1 cellular context compared by ENCODE assay signal in the genomic region with DNA sequence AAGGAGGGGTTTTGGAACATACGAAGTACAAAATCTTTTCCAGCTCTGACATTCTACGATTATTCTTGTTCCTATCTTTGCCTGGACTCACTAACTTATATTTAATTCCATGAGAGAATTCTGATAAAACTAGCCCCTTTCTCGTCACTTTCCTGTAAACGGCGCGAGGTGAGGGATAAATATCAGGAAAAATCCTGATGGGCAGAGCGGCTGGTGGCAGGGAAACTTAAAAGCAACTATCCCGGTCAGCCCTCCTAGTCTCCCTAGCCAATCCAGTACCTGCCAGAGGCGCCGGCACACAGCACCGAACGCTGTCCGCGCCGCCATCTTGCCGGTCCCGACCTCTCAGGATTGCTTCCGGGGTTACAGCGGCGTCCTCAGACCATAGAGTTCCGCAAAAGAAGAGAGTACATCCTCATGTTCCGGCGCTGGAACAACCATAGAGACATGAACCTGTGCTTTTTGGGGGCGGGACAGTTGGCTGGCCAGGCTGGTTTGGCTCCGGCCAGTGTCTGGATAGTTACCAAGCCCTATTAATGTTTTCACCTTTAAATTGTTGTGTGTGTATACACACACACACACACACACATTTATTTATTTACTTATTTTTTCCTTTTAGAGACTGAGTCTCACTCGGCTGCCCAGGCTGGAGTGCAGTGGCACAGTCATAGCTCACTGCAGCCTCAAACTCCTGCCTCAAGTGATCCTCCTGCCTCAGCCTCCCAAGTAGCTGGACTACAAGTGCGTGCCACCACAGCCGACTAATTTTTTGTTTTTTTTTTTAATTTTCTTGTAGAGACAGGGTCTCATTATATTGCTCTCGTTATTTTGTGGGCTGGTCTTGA.
TF ChIP-seq lines count a peak whose summit lies in the region.

A gene (minus strand): TSS at position 339 of the 845 bp plus-strand sequence. CDS start 12 bp downstream, at position 327.

TF ChIP-seq in HepG2, 621 proteins besides CTCF, POLR2A, EP300 and RAD21 (continued from another document and continues in another):
- TF ChIP-seq, protein P1, sequence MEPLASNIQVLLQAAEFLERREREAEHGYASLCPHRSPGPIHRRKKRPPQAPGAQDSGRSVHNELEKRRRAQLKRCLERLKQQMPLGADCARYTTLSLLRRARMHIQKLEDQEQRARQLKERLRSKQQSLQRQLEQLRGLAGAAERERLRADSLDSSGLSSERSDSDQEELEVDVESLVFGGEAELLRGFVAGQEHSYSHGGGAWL (CRISPR knock-in tag; IDR thresholded peaks at IDR 0.05): peak; percentile 87; the same call in 1 of the 2 replicates
- TF ChIP-seq ZNF3 (CRISPR knock-in tag; IDR thresholded peaks at IDR 0.05) (no peak), ZNF251 (CRISPR knock-in tag; IDR thresholded peaks at IDR 0.05) (no peak), CHCHD3 (CRISPR knock-in tag; IDR thresholded peaks at IDR 0.05) (no peak), SKI (IDR thresholded peaks at IDR 0.05; ENCODE audit: partially characterized antibody) (peak; percentile 31), ZNF615 (CRISPR knock-in tag; IDR thresholded peaks at IDR 0.05; ENCODE audit: borderline replicate concordance) (peak; percentile 67; the same call in 1 of the 2 replicates), HNRNPLL (IDR thresholded peaks at IDR 0.05; ENCODE audit: low read depth, low read length, poor library complexity, severe bottlenecking) (peak; percentile 58), ZNF350 (CRISPR knock-in tag; IDR thresholded peaks at IDR 0.05; ENCODE audit: borderline replicate concordance, low read depth) (peak; percentile 92; the same call in 1 of the 2 replicates), ZSCAN12 (CRISPR knock-in tag; IDR thresholded peaks at IDR 0.05) (no peak; the same call in 1 of the 2 replicates), SIN3B (IDR thresholded peaks at IDR 0.05; ENCODE audit: low read length) (peak; percentile 88), MTA3 (CRISPR knock-in tag; IDR thresholded peaks at IDR 0.05) (no peak), ZNF570 (CRISPR knock-in tag; IDR thresholded peaks at IDR 0.05; ENCODE audit: borderline replicate concordance) (no peak), GTF3A (CRISPR knock-in tag; conservative IDR thresholded peaks at IDR 0.05) (no peak), ZSCAN29 (CRISPR knock-in tag; conservative IDR thresholded peaks at IDR 0.05) (no peak), RBFOX2 (IDR thresholded peaks at IDR 0.05; ENCODE audit: low read depth, low read length) (peak; percentile 85), FOXM1 (CRISPR knock-in tag; IDR thresholded peaks at IDR 0.05) (no peak), CCAR2 (optimal IDR thresholded peaks at IDR 0.05; ENCODE audit: low read depth, low read length) (no peak), NR2F2 (IDR thresholded peaks at IDR 0.05; ENCODE audit: borderline replicate concordance, low read depth) (no peak), ZNF720 (CRISPR knock-in tag; IDR thresholded peaks at IDR 0.05) (no peak), KDM6A (CRISPR knock-in tag; IDR thresholded peaks at IDR 0.05; ENCODE audit: low read depth) (no peak), HOXA9 (CRISPR knock-in tag; IDR thresholded peaks at IDR 0.05; ENCODE audit: borderline replicate concordance) (no peak), HDAC1 (CRISPR knock-in tag; IDR thresholded peaks at IDR 0.05) (peak; percentile 89), SETDB1 (CRISPR knock-in tag; IDR thresholded peaks at IDR 0.05; ENCODE audit: borderline replicate concordance) (no peak; the same call in 1 of the 2 replicates), EZH2 (conservative IDR thresholded peaks at IDR 0.05; ENCODE audit: low read depth, low read length) (no peak), ARID2 (CRISPR knock-in tag; IDR thresholded peaks at IDR 0.05; ENCODE audit: borderline replicate concordance) (no peak), KAT8 (CRISPR knock-in tag; IDR thresholded peaks at IDR 0.05) (peak; percentile 100), ZFP90 (CRISPR knock-in tag; IDR thresholded peaks at IDR 0.05; ENCODE audit: borderline replicate concordance) (peak; percentile 86), ZNF256 (CRISPR knock-in tag; conservative IDR thresholded peaks at IDR 0.05) (no peak; the same call in 1 of the 2 replicates), MBNL3 (CRISPR knock-in tag; conservative IDR thresholded peaks at IDR 0.05) (no peak), SRY (CRISPR knock-in tag; IDR thresholded peaks at IDR 0.05) (peak; percentile 43; the same call in 1 of the 2 replicates)
- TF ChIP-seq, protein P2, sequence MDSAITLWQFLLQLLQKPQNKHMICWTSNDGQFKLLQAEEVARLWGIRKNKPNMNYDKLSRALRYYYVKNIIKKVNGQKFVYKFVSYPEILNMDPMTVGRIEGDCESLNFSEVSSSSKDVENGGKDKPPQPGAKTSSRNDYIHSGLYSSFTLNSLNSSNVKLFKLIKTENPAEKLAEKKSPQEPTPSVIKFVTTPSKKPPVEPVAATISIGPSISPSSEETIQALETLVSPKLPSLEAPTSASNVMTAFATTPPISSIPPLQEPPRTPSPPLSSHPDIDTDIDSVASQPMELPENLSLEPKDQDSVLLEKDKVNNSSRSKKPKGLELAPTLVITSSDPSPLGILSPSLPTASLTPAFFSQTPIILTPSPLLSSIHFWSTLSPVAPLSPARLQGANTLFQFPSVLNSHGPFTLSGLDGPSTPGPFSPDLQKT (CRISPR knock-in tag; IDR thresholded peaks at IDR 0.05; ENCODE audit: borderline replicate concordance): no peak
- TF ChIP-seq, protein P3, sequence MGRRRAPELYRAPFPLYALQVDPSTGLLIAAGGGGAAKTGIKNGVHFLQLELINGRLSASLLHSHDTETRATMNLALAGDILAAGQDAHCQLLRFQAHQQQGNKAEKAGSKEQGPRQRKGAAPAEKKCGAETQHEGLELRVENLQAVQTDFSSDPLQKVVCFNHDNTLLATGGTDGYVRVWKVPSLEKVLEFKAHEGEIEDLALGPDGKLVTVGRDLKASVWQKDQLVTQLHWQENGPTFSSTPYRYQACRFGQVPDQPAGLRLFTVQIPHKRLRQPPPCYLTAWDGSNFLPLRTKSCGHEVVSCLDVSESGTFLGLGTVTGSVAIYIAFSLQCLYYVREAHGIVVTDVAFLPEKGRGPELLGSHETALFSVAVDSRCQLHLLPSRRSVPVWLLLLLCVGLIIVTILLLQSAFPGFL (CRISPR knock-in tag; IDR thresholded peaks at IDR 0.05): no peak
- TF ChIP-seq, protein P4, sequence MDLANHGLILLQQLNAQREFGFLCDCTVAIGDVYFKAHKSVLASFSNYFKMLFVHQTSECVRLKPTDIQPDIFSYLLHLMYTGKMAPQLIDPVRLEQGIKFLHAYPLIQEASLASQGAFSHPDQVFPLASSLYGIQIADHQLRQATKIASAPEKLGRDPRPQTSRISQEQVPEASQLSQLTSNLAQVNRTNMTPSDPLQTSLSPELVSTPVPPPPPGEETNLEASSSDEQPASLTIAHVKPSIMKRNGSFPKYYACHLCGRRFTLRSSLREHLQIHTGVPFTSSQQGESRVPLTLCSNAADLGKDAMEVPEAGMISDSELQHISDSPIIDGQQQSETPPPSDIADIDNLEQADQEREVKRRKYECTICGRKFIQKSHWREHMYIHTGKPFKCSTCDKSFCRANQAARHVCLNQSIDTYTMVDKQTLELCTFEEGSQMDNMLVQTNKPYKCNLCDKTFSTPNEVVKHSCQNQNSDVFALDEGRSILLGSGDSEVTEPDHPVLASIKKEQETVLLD (CRISPR knock-in tag; IDR thresholded peaks at IDR 0.05; ENCODE audit: low read depth): peak; percentile 85
- TF ChIP-seq, protein P5, sequence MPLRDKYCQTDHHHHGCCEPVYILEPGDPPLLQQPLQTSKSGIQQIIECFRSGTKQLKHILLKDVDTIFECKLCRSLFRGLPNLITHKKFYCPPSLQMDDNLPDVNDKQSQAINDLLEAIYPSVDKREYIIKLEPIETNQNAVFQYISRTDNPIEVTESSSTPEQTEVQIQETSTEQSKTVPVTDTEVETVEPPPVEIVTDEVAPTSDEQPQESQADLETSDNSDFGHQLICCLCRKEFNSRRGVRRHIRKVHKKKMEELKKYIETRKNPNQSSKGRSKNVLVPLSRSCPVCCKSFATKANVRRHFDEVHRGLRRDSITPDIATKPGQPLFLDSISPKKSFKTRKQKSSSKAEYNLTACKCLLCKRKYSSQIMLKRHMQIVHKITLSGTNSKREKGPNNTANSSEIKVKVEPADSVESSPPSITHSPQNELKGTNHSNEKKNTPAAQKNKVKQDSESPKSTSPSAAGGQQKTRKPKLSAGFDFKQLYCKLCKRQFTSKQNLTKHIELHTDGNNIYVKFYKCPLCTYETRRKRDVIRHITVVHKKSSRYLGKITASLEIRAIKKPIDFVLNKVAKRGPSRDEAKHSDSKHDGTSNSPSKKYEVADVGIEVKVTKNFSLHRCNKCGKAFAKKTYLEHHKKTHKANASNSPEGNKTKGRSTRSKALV (CRISPR knock-in tag; IDR thresholded peaks at IDR 0.05): peak; percentile 53; the same call in 1 of the 2 replicates
- TF ChIP-seq, protein P6, sequence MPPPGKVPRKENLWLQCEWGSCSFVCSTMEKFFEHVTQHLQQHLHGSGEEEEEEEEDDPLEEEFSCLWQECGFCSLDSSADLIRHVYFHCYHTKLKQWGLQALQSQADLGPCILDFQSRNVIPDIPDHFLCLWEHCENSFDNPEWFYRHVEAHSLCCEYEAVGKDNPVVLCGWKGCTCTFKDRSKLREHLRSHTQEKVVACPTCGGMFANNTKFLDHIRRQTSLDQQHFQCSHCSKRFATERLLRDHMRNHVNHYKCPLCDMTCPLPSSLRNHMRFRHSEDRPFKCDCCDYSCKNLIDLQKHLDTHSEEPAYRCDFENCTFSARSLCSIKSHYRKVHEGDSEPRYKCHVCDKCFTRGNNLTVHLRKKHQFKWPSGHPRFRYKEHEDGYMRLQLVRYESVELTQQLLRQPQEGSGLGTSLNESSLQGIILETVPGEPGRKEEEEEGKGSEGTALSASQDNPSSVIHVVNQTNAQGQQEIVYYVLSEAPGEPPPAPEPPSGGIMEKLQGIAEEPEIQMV (CRISPR knock-in tag; IDR thresholded peaks at IDR 0.05; ENCODE audit: low read depth): 0 out of 2 replicates have a peak, but pooled peaks have one; percentile 21
- TF ChIP-seq, protein P7, sequence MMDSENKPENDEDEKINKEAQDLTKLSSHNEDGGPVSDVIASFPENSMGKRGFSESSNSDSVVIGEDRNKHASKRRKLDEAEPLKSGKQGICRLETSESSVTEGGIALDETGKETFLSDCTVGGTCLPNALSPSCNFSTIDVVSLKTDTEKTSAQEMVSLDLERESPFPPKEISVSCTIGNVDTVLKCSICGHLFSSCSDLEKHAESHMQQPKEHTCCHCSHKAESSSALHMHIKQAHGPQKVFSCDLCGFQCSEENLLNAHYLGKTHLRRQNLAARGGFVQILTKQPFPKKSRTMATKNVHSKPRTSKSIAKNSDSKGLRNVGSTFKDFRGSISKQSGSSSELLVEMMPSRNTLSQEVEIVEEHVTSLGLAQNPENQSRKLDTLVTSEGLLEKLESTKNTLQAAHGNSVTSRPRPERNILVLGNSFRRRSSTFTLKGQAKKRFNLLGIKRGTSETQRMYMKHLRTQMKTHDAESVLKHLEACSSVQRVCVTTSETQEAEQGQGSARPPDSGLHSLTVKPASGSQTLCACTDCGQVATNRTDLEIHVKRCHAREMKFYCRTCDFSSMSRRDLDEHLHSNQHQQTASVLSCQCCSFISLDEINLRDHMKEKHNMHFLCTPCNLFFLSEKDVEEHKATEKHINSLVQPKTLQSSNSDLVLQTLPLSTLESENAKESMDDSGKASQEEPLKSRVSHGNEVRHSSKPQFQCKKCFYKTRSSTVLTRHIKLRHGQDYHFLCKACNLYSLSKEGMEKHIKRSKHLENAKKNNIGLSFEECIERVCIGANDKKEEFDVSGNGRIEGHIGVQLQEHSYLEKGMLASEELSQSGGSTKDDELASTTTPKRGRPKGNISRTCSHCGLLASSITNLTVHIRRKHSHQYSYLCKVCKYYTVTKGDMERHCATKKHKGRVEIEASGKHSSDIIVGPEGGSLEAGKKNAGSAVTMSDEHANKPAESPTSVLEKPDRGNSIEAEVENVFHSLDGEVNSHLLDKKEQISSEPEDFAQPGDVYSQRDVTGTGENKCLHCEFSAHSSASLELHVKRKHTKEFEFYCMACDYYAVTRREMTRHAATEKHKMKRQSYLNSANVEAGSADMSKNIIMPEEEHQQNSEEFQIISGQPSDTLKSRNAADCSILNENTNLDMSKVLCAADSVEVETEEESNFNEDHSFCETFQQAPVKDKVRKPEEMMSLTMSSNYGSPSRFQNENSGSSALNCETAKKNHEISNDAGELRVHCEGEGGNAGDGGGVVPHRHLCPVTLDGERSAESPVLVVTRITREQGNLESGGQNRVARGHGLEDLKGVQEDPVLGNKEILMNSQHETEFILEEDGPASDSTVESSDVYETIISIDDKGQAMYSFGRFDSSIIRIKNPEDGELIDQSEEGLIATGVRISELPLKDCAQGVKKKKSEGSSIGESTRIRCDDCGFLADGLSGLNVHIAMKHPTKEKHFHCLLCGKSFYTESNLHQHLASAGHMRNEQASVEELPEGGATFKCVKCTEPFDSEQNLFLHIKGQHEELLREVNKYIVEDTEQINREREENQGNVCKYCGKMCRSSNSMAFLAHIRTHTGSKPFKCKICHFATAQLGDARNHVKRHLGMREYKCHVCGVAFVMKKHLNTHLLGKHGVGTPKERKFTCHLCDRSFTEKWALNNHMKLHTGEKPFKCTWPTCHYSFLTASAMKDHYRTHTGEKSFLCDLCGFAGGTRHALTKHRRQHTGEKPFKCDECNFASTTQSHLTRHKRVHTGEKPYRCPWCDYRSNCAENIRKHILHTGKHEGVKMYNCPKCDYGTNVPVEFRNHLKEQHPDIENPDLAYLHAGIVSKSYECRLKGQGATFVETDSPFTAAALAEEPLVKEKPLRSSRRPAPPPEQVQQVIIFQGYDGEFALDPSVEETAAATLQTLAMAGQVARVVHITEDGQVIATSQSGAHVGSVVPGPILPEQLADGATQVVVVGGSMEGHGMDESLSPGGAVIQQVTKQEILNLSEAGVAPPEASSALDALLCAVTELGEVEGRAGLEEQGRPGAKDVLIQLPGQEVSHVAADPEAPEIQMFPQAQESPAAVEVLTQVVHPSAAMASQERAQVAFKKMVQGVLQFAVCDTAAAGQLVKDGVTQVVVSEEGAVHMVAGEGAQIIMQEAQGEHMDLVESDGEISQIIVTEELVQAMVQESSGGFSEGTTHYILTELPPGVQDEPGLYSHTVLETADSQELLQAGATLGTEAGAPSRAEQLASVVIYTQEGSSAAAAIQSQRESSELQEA (CRISPR knock-in tag; IDR thresholded peaks at IDR 0.05; ENCODE audit: not compliant biosample characterization): no peak
- TF ChIP-seq, protein P8, sequence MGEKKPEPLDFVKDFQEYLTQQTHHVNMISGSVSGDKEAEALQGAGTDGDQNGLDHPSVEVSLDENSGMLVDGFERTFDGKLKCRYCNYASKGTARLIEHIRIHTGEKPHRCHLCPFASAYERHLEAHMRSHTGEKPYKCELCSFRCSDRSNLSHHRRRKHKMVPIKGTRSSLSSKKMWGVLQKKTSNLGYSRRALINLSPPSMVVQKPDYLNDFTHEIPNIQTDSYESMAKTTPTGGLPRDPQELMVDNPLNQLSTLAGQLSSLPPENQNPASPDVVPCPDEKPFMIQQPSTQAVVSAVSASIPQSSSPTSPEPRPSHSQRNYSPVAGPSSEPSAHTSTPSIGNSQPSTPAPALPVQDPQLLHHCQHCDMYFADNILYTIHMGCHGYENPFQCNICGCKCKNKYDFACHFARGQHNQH (CRISPR knock-in tag; IDR thresholded peaks at IDR 0.05): peak; percentile 96; the same call in 1 of the 2 replicates
- TF ChIP-seq, protein P9, sequence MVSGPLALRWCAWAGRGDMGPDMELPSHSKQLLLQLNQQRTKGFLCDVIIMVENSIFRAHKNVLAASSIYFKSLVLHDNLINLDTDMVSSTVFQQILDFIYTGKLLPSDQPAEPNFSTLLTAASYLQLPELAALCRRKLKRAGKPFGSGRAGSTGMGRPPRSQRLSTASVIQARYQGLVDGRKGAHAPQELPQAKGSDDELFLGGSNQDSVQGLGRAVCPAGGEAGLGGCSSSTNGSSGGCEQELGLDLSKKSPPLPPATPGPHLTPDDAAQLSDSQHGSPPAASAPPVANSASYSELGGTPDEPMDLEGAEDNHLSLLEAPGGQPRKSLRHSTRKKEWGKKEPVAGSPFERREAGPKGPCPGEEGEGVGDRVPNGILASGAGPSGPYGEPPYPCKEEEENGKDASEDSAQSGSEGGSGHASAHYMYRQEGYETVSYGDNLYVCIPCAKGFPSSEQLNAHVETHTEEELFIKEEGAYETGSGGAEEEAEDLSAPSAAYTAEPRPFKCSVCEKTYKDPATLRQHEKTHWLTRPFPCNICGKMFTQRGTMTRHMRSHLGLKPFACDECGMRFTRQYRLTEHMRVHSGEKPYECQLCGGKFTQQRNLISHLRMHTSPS (CRISPR knock-in tag; IDR thresholded peaks at IDR 0.05; ENCODE audit: low read depth): no peak
